Comparison of ENCODE assay signal across 15 cellular contexts in genomic region chr6:38174806-38175495, GRCh38.
DNase-seq lines count a peak whose midpoint lies in the region; ATAC-seq, FAIRE-seq and TF ChIP-seq lines count a peak whose summit lies in the region.
"Had no signal": no experiment of that assay in that cellular context is flagged by ENCODE, and none has a peak within 500 bp of the region (broad histone marks: within the 10 kb centered on the region; RNA-seq: fewer than 3 reads in every experiment).

No MANE protein-coding gene starts in this region.

- H2AFZ ChIP-seq in K562 (ENCODE audit: low read depth, low read length), result no peak overlapping the region
- H2AFZ ChIP-seq: GM23248 had no signal

- no peak for TF ChIP-seq POLR2A in K562 (conservative IDR thresholded peaks at IDR 0.05)

- no peaks in the 10 kb centered on the region for H3K9me1 ChIP-seq in K562 (ENCODE audit: control insufficient read depth, insufficient read depth, low read length)

- H3K4me1 ChIP-seq in K562 (replicated peaks in 1 of 2; ENCODE audit: control insufficient read depth in 2 of 2, insufficient read depth in 2 of 2, low read length in 2 of 2) (no peaks in the 10 kb centered on the region; a peak in 2 of 5 replicates), HAP-1 (peaks cover 13% of the 10 kb centered on the region)
- H3K4me1 ChIP-seq: BLaER1 had no signal

- H3K79me2 ChIP-seq in K562 (ENCODE audit: control insufficient read depth, insufficient read depth, low read length), result no peaks in the 10 kb centered on the region

- no peak for TF ChIP-seq RAD21 in K562 (CRISPR knock-in tag; conservative IDR thresholded peaks at IDR 0.05 in 1 of 2, IDR thresholded peaks at IDR 0.05 in 1 of 2)

- H3K27me3 ChIP-seq in K562 (ENCODE audit: control insufficient read depth in 2 of 2, insufficient read depth in 2 of 2, low read length in 2 of 2) (peaks cover 46 to 74% of the 10 kb centered on the region in 2 experiments), HAP-1 (ENCODE audit: low read depth) (no peaks in the 10 kb centered on the region)
- H3K27me3 ChIP-seq: BLaER1 had no signal

- POLR2A ChIA-PET in K562 (lab: Yijun Ruan, JAX), result interaction anchor here (2.0 kb wide), 1 partner anchor 10 kb away, joined by 7 read pairs; no protein-coding TSS in a partner anchor

- no peak for TF ChIP-seq CTCF in K562 (IDR thresholded peaks at IDR 0.05 in 2 of 3, conservative IDR thresholded peaks at IDR 0.05 in 1 of 3; ENCODE audit: insufficient read depth in 2 of 3, low read depth in 1 of 3, low read length in 3 of 3)
- TF ChIP-seq CTCF in neural crest cell (conservative IDR thresholded peaks at IDR 0.05), result no peak
- no peak for TF ChIP-seq CTCF in GM20000 (IDR thresholded peaks at IDR 0.05; ENCODE audit: extremely low read depth, missing control alignments)

- peaks cover 5% of the 10 kb centered on the region for H3K36me3 Mint-ChIP-seq in stimulated activated naive CD8-positive, alpha-beta T cell treated with anti-CD3 and anti-CD28 coated beads, Interleukin-15, Interleukin-2, amounts not matched to agents 100 ng/mL and 50 ng/mL, for 24 hours (ENCODE audit: low read depth)
- H3K36me3 Mint-ChIP-seq in neural crest cell (ENCODE audit: low read depth), result peaks cover 2% of the 10 kb centered on the region

- no peak for ATAC-seq in stimulated activated naive CD8-positive, alpha-beta T cell treated with anti-CD3 and anti-CD28 coated beads, Interleukin-15, amount 100 ng/mL, for 72 hours
- ATAC-seq in K562, result no peak
- ATAC-seq in HG02642 (IDR thresholded peaks at IDR 0.05; ENCODE audit: poor library complexity, unreplicated experiment), result no peak

- no peaks in the 10 kb centered on the region for H3K27me3 Mint-ChIP-seq in stimulated activated naive CD8-positive, alpha-beta T cell treated with anti-CD3 and anti-CD28 coated beads, Interleukin-15, Interleukin-2, amounts not matched to agents 100 ng/mL and 50 ng/mL, for 24 hours
- no peaks in the 10 kb centered on the region for H3K27me3 Mint-ChIP-seq in stimulated activated naive CD8-positive, alpha-beta T cell treated with anti-CD3 and anti-CD28 coated beads, Interleukin-15, amount 100 ng/mL, for 72 hours
- no peaks in the 10 kb centered on the region for H3K27me3 Mint-ChIP-seq in neural crest cell (ENCODE audit: low read depth)

- no peaks in the 10 kb centered on the region for H3K4me1 Mint-ChIP-seq in stimulated activated naive CD8-positive, alpha-beta T cell treated with anti-CD3 and anti-CD28 coated beads, Interleukin-15, Interleukin-2, amounts not matched to agents 100 ng/mL and 50 ng/mL, for 24 hours (ENCODE audit: low read depth)
- H3K4me1 Mint-ChIP-seq in stimulated activated naive CD8-positive, alpha-beta T cell treated with anti-CD3 and anti-CD28 coated beads, Interleukin-15, amount 100 ng/mL, for 72 hours, result peaks cover 5% of the 10 kb centered on the region
- peaks cover 33% of the 10 kb centered on the region for H3K4me1 Mint-ChIP-seq in neural crest cell

- H3K9me3 ChIP-seq in K562 (replicated peaks; ENCODE audit: control insufficient read depth, insufficient read depth, low read depth, low read length) (no peaks in the 10 kb centered on the region), HAP-1 (no peaks in the 10 kb centered on the region)
- H3K9me3 ChIP-seq: BLaER1 had no signal

- CTCF ChIA-PET in K562 (lab: Yijun Ruan, JAX; ENCODE audit: low intra/inter-chr PET ratio), result no interaction called here

- 20% methylated on average over 21 of the region's 22 CpGs for WGBS in K562 (ENCODE audit: insufficient coverage, low coverage, missing lambda C conversion rate)

- in situ Hi-C loops in K562 (cut with MboI) (no loop called here), HAP-1 (cut with MboI; ENCODE audit: low sequenced_read_pairs) (no loop called here)

- intact Hi-C loops in K562 (cut with micrococcal nuclease), result no loop called here

- H3K4me2 ChIP-seq in K562 (ENCODE audit: insufficient read depth, low read length), result no peak overlapping the region
- H3K4me2 ChIP-seq: BLaER1 had no signal

- no peak overlapping the region; a peak in 1 of 4 replicates for H3K9ac ChIP-seq in K562 (ENCODE audit: insufficient read depth in 1 of 2, low read depth in 2 of 2, low read length in 2 of 2)
- H3K9ac ChIP-seq: BLaER1, GM23248 had no signal

- TF ChIP-seq EP300 in K562 (IDR thresholded peaks at IDR 0.05; ENCODE audit: low read length), result no peak

- FAIRE-seq in K562 (lab: Jason Lieb, UNC), result no peak

- peak overlapping the region; percentile 10 for H3K27ac Mint-ChIP-seq in stimulated activated naive CD8-positive, alpha-beta T cell treated with anti-CD3 and anti-CD28 coated beads, Interleukin-15, Interleukin-2, amounts not matched to agents 100 ng/mL and 50 ng/mL, for 24 hours
- H3K27ac Mint-ChIP-seq in stimulated activated naive CD8-positive, alpha-beta T cell treated with anti-CD3 and anti-CD28 coated beads, Interleukin-15, amount 100 ng/mL, for 72 hours, result peak overlapping the region in 1 of 2 donors; percentile 65
- H3K27ac Mint-ChIP-seq in neural crest cell (ENCODE audit: unreplicated experiment), result peak overlapping the region; percentile 57

- H3K4me3 ChIP-seq in K562 (no peak overlapping the region), HAP-1 (no peak overlapping the region)
- H3K4me3 ChIP-seq: BLaER1, GM23248 had no signal

- no peak overlapping the region for H3K27ac ChIP-seq in K562 (ENCODE audit: extremely low read depth, low read depth, low read length)
- H3K27ac ChIP-seq: 22Rv1, BLaER1, GM23248, HL-60 had no signal

- H3K36me3 ChIP-seq in K562 (ENCODE audit: control insufficient read depth, insufficient read depth, low read length) (no peaks in the 10 kb centered on the region), HAP-1 (replicated peaks) (no peaks in the 10 kb centered on the region)

- no peak for DNase-seq in stimulated activated naive CD8-positive, alpha-beta T cell treated with anti-CD3 and anti-CD28 coated beads, Interleukin-15, amount 100 ng/mL, for 72 hours
- DNase-seq in K562 (ENCODE audit: extremely low read depth in 1 of 4, low spot score in 3 of 4) (no peak), neural crest cell (ENCODE audit: low read depth, low spot score) (no peak), GM20000 (ENCODE audit: low spot score) (no peak), AG08395 (ENCODE audit: low spot score) (no peak), HAP-1 (ENCODE audit: low spot score in 2 of 2) (no peak)
- DNase-seq: AML-193, DMS53, GM23248, H9 had no signal

- no TSS peak for BruUV-seq in K562 (replicated peaks; lab: Mats Ljungman, UMichigan)

- H4K20me1 ChIP-seq in K562 (replicated peaks; ENCODE audit: control insufficient read depth, insufficient read depth, low read length), result peaks cover 23% of the 10 kb centered on the region
- H4K20me1 ChIP-seq: BLaER1 had no signal

- no peaks in the 10 kb centered on the region for H3K9me3 Mint-ChIP-seq in stimulated activated naive CD8-positive, alpha-beta T cell treated with anti-CD3 and anti-CD28 coated beads, Interleukin-15, Interleukin-2, amounts not matched to agents 100 ng/mL and 50 ng/mL, for 24 hours
- no peaks in the 10 kb centered on the region for H3K9me3 Mint-ChIP-seq in stimulated activated naive CD8-positive, alpha-beta T cell treated with anti-CD3 and anti-CD28 coated beads, Interleukin-15, amount 100 ng/mL, for 72 hours
- no peaks in the 10 kb centered on the region for H3K9me3 Mint-ChIP-seq in neural crest cell
- H3K9me3 Mint-ChIP-seq: H9 had no signal

- H3K4me3 Mint-ChIP-seq in stimulated activated naive CD8-positive, alpha-beta T cell treated with anti-CD3 and anti-CD28 coated beads, Interleukin-15, Interleukin-2, amounts not matched to agents 100 ng/mL and 50 ng/mL, for 24 hours, result no peak overlapping the region
- no peak overlapping the region for H3K4me3 Mint-ChIP-seq in stimulated activated naive CD8-positive, alpha-beta T cell treated with anti-CD3 and anti-CD28 coated beads, Interleukin-15, amount 100 ng/mL, for 72 hours
- no peak overlapping the region for H3K4me3 Mint-ChIP-seq in neural crest cell
- H3K4me3 Mint-ChIP-seq: H9 had no signal

TF ChIP-seq in K562, 482 proteins besides CTCF, POLR2A, EP300 and RAD21:
- TF ChIP-seq POLR2G (IDR thresholded peaks at IDR 0.05; ENCODE audit: low read depth, low read length) (peak; percentile 34; the same call in 1 of the 2 replicates), ZNF184 (CRISPR knock-in tag; IDR thresholded peaks at IDR 0.05) (no peak), PURB (CRISPR knock-in tag; IDR thresholded peaks at IDR 0.05; ENCODE audit: low read depth) (no peak), PHF20 (IDR thresholded peaks at IDR 0.05; ENCODE audit: partially characterized antibody) (no peak), ZNF280A (IDR thresholded peaks at IDR 0.05; ENCODE audit: low read depth, partially characterized antibody) (no peak), ZNF444 (CRISPR knock-in tag; IDR thresholded peaks at IDR 0.05) (no peak), HDAC8 (tag; IDR thresholded peaks at IDR 0.05) (no peak), LEF1 (IDR thresholded peaks at IDR 0.05) (no peak)
